In genomic region chr7:125492521-125492920, GRCh38 we compare ENCODE assay signal across 23 cellular contexts.
"Had no signal": no experiment of that assay in that cellular context is flagged by ENCODE, and none has a peak within 500 bp of the region (broad histone marks: within the 10 kb centered on the region; RNA-seq: fewer than 3 reads in every experiment).

No MANE protein-coding gene starts in this region.

- H3K27ac Mint-ChIP-seq: dendritic cell treated with granulocyte-macrophage colony-stimulating factor and Interleukin-4, amounts not matched to agents 40 ng/mL and 50 ng/mL, for 4 days; effector memory CD8-positive, alpha-beta T cell; endodermal cell; mesothelial cell of epicardium; naive B cell; naive thymus-derived CD8-positive, alpha-beta T cell had no signal

- ATAC-seq: effector memory CD8-positive, alpha-beta T cell; esophagus mucosa; gastroesophageal sphincter; heart right ventricle; left cardiac atrium; left lung; left ventricle myocardium superior; lower lobe of right lung; mucosa of descending colon; naive thymus-derived CD8-positive, alpha-beta T cell had no signal

- H3K4me1 ChIP-seq: esophagus squamous epithelium, gastroesophageal sphincter, heart right ventricle, left lung, lower lobe of right lung had no signal

- H3K36me3 ChIP-seq: esophagus squamous epithelium, gastroesophageal sphincter, heart right ventricle, left lung, lower lobe of right lung had no signal

- DNase-seq: cortex of kidney; effector CD8-positive, alpha-beta T cell; effector memory CD8-positive, alpha-beta T cell; endodermal cell; erythroblast; esophagus squamous epithelium; foreskin fibroblast; head of caudate nucleus; heart right ventricle; hippocampal formation; left cardiac atrium; left lung; left ventricle myocardium superior; lower lobe of right lung; mesenchymal stem cell; mucosa of descending colon; naive B cell; naive thymus-derived CD8-positive, alpha-beta T cell had no signal

- H3K9me3 ChIP-seq: esophagus squamous epithelium, gastroesophageal sphincter, heart right ventricle, left lung, lower lobe of right lung had no signal

- H3K27me3 Mint-ChIP-seq: dendritic cell treated with granulocyte-macrophage colony-stimulating factor and Interleukin-4, amounts not matched to agents 40 ng/mL and 50 ng/mL, for 4 days; effector memory CD8-positive, alpha-beta T cell; naive B cell; naive thymus-derived CD8-positive, alpha-beta T cell had no signal

- H3K4me3 ChIP-seq: esophagus squamous epithelium, gastroesophageal sphincter, heart right ventricle, left lung, lower lobe of right lung, mucosa of descending colon had no signal

- H3K4me3 Mint-ChIP-seq: dendritic cell treated with granulocyte-macrophage colony-stimulating factor and Interleukin-4, amounts not matched to agents 40 ng/mL and 50 ng/mL, for 4 days; effector memory CD8-positive, alpha-beta T cell; endodermal cell; mesothelial cell of epicardium; naive B cell; naive thymus-derived CD8-positive, alpha-beta T cell had no signal

- H3K27me3 ChIP-seq: esophagus squamous epithelium, gastroesophageal sphincter, heart right ventricle, left lung had no signal

- H3K36me3 Mint-ChIP-seq: mesothelial cell of epicardium; naive B cell; naive thymus-derived CD8-positive, alpha-beta T cell had no signal

- H3K4me1 Mint-ChIP-seq: mesothelial cell of epicardium; naive B cell; naive thymus-derived CD8-positive, alpha-beta T cell had no signal

- H3K27ac ChIP-seq: epithelial cell of prostate, esophagus squamous epithelium, gastroesophageal sphincter, heart right ventricle, left lung, lower lobe of right lung had no signal
